Comparison of ENCODE assay signal across 29 cellular contexts in genomic region chr1:167054531-167054930, GRCh38. TPM values are rescaled to one million over a fixed set of nuclear protein-coding genes. Genes with fewer than 3 reads are reported as not detected.
"Had no signal": no experiment of that assay in that cellular context is flagged by ENCODE, and none has a peak within 500 bp of the region (broad histone marks: within the 10 kb centered on the region; RNA-seq: fewer than 3 reads in every experiment).

No MANE protein-coding gene starts in this region.

- ATAC-seq: activated CD8-positive, alpha-beta T cell treated with anti-CD3 and anti-CD28 coated beads for 36 hours; activated naive CD8-positive, alpha-beta T cell treated with anti-CD3 and anti-CD28 coated beads, Interleukin-2, amount 50 U/mL, for 24 hours; activated T-cell treated with anti-CD3 and anti-CD28 coated beads, Interleukin-2, amount 50 U/mL, for 4 hours; activated T-helper 17 cell treated with anti-CD3 and anti-CD28 coated beads, Interleukin-2, amount 50 U/mL, for 72 hours; foreskin keratinocyte; left lung; lower lobe of right lung; stimulated activated memory B cell treated with anti-CD40 and anti-IgM and Interleukin-4, amounts not matched to agents 10 μg/mL and 1 μg/mL and 100 μg/mL, for 72 hours; T-helper 17 cell had no signal

- FAIRE-seq: colon had no signal

- DNase-seq: activated B cell treated with CpG ODN at 0.5 μM for 24 hours; activated CD4-positive, alpha-beta T cell treated with anti-CD3 and anti-CD28 coated beads, Interleukin-2, amount 50 U/mL, for 1 hour; activated CD8-positive, alpha-beta T cell treated with anti-CD3 and anti-CD28 coated beads for 36 hours; activated naive CD8-positive, alpha-beta T cell treated with anti-CD3 and anti-CD28 coated beads, Interleukin-2, amount 50 U/mL, for 24 hours; activated T-cell treated with anti-CD3 and anti-CD28 coated beads, Interleukin-2, amount 50 U/mL, for 4 hours; central memory CD4-positive, alpha-beta T cell; dermis blood vessel endothelial cell; effector CD4-positive, alpha-beta T cell; foreskin keratinocyte; kidney glomerular epithelial cell; left lung; lower lobe of right lung; mesendoderm; ovary; sigmoid colon; stimulated activated CD4-positive, alpha-beta T cell treated with anti-CD3 and anti-CD28 coated beads, Interleukin-1b, Interleukin-23, amount 100 ng/mL, for 48 hours; stimulated activated CD4-positive, alpha-beta T cell treated with anti-CD3 and anti-CD28 coated beads, Interleukin-4, amount 100 ng/mL, for 4 hours; stimulated activated CD8-positive, alpha-beta memory T cell treated with anti-CD3 and anti-CD28 coated beads, Interleukin-4, amount 100 ng/mL, for 48 hours; stomach; T-helper 17 cell; T1000; thyroid gland had no signal

RNA-seq across cellular contexts. Expression of gene GPA33, which starts 35.6 kb away (rescaled TPM):
- total RNA-seq: activated B cell treated with CpG ODN at 0.5 μM for 24 hours, dermis blood vessel endothelial cell, foreskin keratinocyte, myocyte, prostate gland, smooth muscle cell, thyroid gland had no signal

RNA-seq across cellular contexts. Expression of gene STYXL2, which starts 39.3 kb away (rescaled TPM):
- total RNA-seq: activated B cell treated with CpG ODN at 0.5 μM for 24 hours; activated CD8-positive, alpha-beta T cell treated with anti-CD3 and anti-CD28 coated beads for 36 hours; activated T-cell treated with anti-CD3 and anti-CD28 coated beads, Interleukin-2, amount 50 U/mL, for 4 hours; activated T-helper 17 cell treated with anti-CD3 and anti-CD28 coated beads, Interleukin-2, amount 50 U/mL, for 72 hours; dermis blood vessel endothelial cell; foreskin keratinocyte; mononuclear cell; T-helper 17 cell; thyroid gland had no signal
